In the genomic region with DNA sequence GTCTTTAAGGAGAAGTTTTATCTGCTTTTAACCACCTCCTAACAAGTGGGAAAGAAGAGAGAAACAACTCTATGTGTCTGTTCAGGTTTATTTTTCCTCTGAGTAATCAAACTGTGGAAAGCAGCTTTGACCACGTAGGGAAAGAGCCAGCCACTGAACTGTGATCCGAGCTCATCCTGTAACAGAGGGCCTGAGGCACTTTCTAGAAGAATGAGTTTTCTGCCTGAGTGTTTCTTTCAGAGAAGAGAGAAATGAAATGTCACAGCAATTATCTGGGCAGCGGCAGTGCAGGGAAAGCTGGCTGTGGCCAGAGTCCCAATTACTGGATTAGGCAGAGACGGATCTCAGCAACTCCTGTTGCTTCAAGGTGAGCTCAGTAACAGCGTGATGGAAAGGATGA, we compare ENCODE assay signal across 16 cellular contexts.
A peak's percentile ranks its signal among the peaks of the same experiment; 100 is the strongest.
DNase-seq lines count a peak whose midpoint lies in the region; ATAC-seq and TF ChIP-seq lines count a peak whose summit lies in the region.
"Had no signal": no experiment of that assay in that cellular context is flagged by ENCODE, and none has a peak within 500 bp of the region (broad histone marks: within the 10 kb centered on the region; RNA-seq: fewer than 3 reads in every experiment).

No MANE protein-coding gene starts in this region.

- H3K4me1 ChIP-seq in ectodermal cell (ENCODE audit: control insufficient read depth, insufficient read depth, low read length) (no peaks in the 10 kb centered on the region), left ventricle myocardium inferior (peaks cover 11% of the 10 kb centered on the region)

- CTCF ChIA-PET in BJ (lab: Yijun Ruan, JAX) (no interaction called here), T-cell (lab: Charles Lee) (interaction anchor here in 1 of 2 donors (0.6 kb wide), 1 partner anchor 112 kb away, joined by 3 read pairs; no protein-coding TSS in a partner anchor)

- no peak overlapping the region for H3K4me3 Mint-ChIP-seq in neural crest cell
- no peak overlapping the region for H3K4me3 Mint-ChIP-seq in T-cell
- H3K4me3 Mint-ChIP-seq: CD4-positive, CD25-positive, alpha-beta regulatory T cell had no signal

- no peak for TF ChIP-seq CTCF in BJ (IDR thresholded peaks at IDR 0.05; ENCODE audit: insufficient read depth, low read depth, low read length)
- no peak for TF ChIP-seq CTCF in neural crest cell (conservative IDR thresholded peaks at IDR 0.05)
- no peak for TF ChIP-seq CTCF in left ventricle myocardium inferior (IDR thresholded peaks at IDR 0.05; ENCODE audit: borderline replicate concordance)

- ATAC-seq in T-cell (replicated peaks in 1 of 4) = no peak
- ATAC-seq: GM12878 had no signal

- 58 to 72% methylated on average over 5 of the region's 5 CpGs for WGBS in ectodermal cell, 2 experiments

- H3K27ac Mint-ChIP-seq in neural crest cell (ENCODE audit: unreplicated experiment) (peak overlapping the region; percentile 87), T-cell (no peak overlapping the region)
- H3K27ac Mint-ChIP-seq: CD4-positive, CD25-positive, alpha-beta regulatory T cell had no signal

- peaks cover 14% of the 10 kb centered on the region for H3K9me3 Mint-ChIP-seq in neural crest cell
- no peaks in the 10 kb centered on the region for H3K9me3 Mint-ChIP-seq in T-cell
- H3K9me3 Mint-ChIP-seq: CD4-positive, CD25-positive, alpha-beta regulatory T cell had no signal

- H3K27ac ChIP-seq in ectodermal cell (ENCODE audit: insufficient read depth, low read depth, low read length, poor library complexity, severe bottlenecking) = peak overlapping the region; percentile 47
- no peak overlapping the region for H3K27ac ChIP-seq in left ventricle myocardium inferior (replicated peaks)
- H3K27ac ChIP-seq: skin epidermis had no signal

- H3K36me3 ChIP-seq in BJ (ENCODE audit: control insufficient read depth, insufficient read depth, low read length) (no peaks in the 10 kb centered on the region), ectodermal cell (ENCODE audit: control insufficient read depth, insufficient read depth, low read length) (no peaks in the 10 kb centered on the region), left ventricle myocardium inferior (no peaks in the 10 kb centered on the region)

- intact Hi-C loops in left ventricle myocardium inferior (cut with micrococcal nuclease) = no loop called here

- POLR2A ChIA-PET in BJ (lab: Charles Lee) = no interaction called here
- POLR2A ChIA-PET in T-cell (lab: Charles Lee) = no interaction called here

- no peaks in the 10 kb centered on the region for H3K9me3 ChIP-seq in ectodermal cell (ENCODE audit: control insufficient read depth, low read length)
- peaks cover 10% of the 10 kb centered on the region for H3K9me3 ChIP-seq in left ventricle myocardium inferior (replicated peaks)

- H3K36me3 Mint-ChIP-seq in neural crest cell (ENCODE audit: low read depth) (no peaks in the 10 kb centered on the region), T-cell (peaks cover 23% of the 10 kb centered on the region)
- H3K36me3 Mint-ChIP-seq: CD4-positive, CD25-positive, alpha-beta regulatory T cell had no signal

- H3K4me3 ChIP-seq in BJ (ENCODE audit: low read depth, low read length) = no peak overlapping the region
- no peak overlapping the region for H3K4me3 ChIP-seq in ectodermal cell (ENCODE audit: insufficient read depth, low read depth, low read length)
- H3K4me3 ChIP-seq in left ventricle myocardium inferior = no peak overlapping the region
- H3K4me3 ChIP-seq: GM12878, skin epidermis had no signal

- no peaks in the 10 kb centered on the region for H3K27me3 Mint-ChIP-seq in neural crest cell (ENCODE audit: low read depth)
- H3K27me3 Mint-ChIP-seq in T-cell = no peaks in the 10 kb centered on the region

- H3K4me1 Mint-ChIP-seq in neural crest cell = peaks cover 13% of the 10 kb centered on the region
- no peaks in the 10 kb centered on the region for H3K4me1 Mint-ChIP-seq in T-cell
- H3K4me1 Mint-ChIP-seq: CD4-positive, CD25-positive, alpha-beta regulatory T cell had no signal

- peak; percentile 9 for DNase-seq in BJ (ENCODE audit: low read depth)
- DNase-seq in NCI-H146 (lab: John Stamatoyannopoulos, UW) = peak; percentile 58
- no peak for DNase-seq in neural crest cell (ENCODE audit: low read depth, low spot score)
- no peak for DNase-seq in left ventricle myocardium inferior
- no peak for DNase-seq in cerebellum (ENCODE audit: low spot score)
- no peak for DNase-seq in cerebellar nuclear complex (lab: John Stamatoyannopoulos, UW)
- no peak for DNase-seq in T-cell
- DNase-seq: activated effector memory CD4-positive, alpha-beta T cell treated with anti-CD3 and anti-CD28 coated beads, Interleukin-2, amount 50 U/mL, for 16 hours; anterior cingulate cortex; CD4-positive, CD25-positive, alpha-beta regulatory T cell; NCI-H1694; NCI-H524; stimulated activated naive CD4-positive, alpha-beta T cell treated with Interleukin-2 at 50 U/mL for 16 hours had no signal

- H3K27me3 ChIP-seq in BJ (ENCODE audit: control insufficient read depth, insufficient read depth, low read length) = no peaks in the 10 kb centered on the region
- no peaks in the 10 kb centered on the region for H3K27me3 ChIP-seq in ectodermal cell (ENCODE audit: control insufficient read depth, insufficient read depth, low read length, poor library complexity, severe bottlenecking)
- no peaks in the 10 kb centered on the region for H3K27me3 ChIP-seq in left ventricle myocardium inferior (ENCODE audit: low read depth)

Comparison
In these comparisons a context has a peak if more than half of its experiments do, and no peak if none do; other contexts are left out.
1. DNase-seq: peak in BJ (single experiment) and NCI-H146 (single experiment); none in neural crest cell (single experiment), left ventricle myocardium inferior (single experiment), cerebellum (single experiment), cerebellar nuclear complex (0 of 2) and T-cell (0 of 34).